In genomic region chr10:125134916-125135770, GRCh38 we compare ENCODE assay signal across 1 cellular context.
TF ChIP-seq lines count a peak whose summit lies in the region.

No MANE protein-coding gene starts in this region.

TF ChIP-seq in GM12878, 131 proteins besides CTCF, POLR2A, EP300 and RAD21:
- no peak for TF ChIP-seq ZNF592 (IDR thresholded peaks at IDR 0.05)
- peak; percentile 35; the same call in 1 of the 2 replicates for TF ChIP-seq SPI1 (IDR thresholded peaks at IDR 0.05; ENCODE audit: borderline replicate concordance, insufficient read depth, low read depth, low read length)
